1 cellular context compared by ENCODE assay signal in genomic region chr4:6362896-6363295, GRCh38.
TF ChIP-seq lines count a peak whose summit lies in the region.

No MANE protein-coding gene starts in this region.

TF ChIP-seq in WTC11, 78 proteins besides CTCF, POLR2A, EP300 and RAD21 (continued from another document and continues in another):
- peak; percentile 91 for TF ChIP-seq ARID4B (CRISPR knock-in tag; IDR thresholded peaks at IDR 0.05; ENCODE audit: borderline replicate concordance)
- no peak for TF ChIP-seq RORB (CRISPR knock-in tag; IDR thresholded peaks at IDR 0.05)
- no peak for TF ChIP-seq STAT6 (CRISPR knock-in tag; conservative IDR thresholded peaks at IDR 0.05; ENCODE audit: low read depth)
- no peak for TF ChIP-seq NFYB (CRISPR knock-in tag; conservative IDR thresholded peaks at IDR 0.05; ENCODE audit: low read depth)
- no peak for TF ChIP-seq KAT7 (CRISPR knock-in tag; IDR thresholded peaks at IDR 0.05; ENCODE audit: borderline replicate concordance)
- TF ChIP-seq MYBL2 (CRISPR knock-in tag; IDR thresholded peaks at IDR 0.05), result no peak; the same call in 1 of the 2 replicates
- TF ChIP-seq NR1H2 (CRISPR knock-in tag; IDR thresholded peaks at IDR 0.05), result no peak
- no peak for TF ChIP-seq GABPB1 (CRISPR knock-in tag; IDR thresholded peaks at IDR 0.05)
- TF ChIP-seq ZNF317 (CRISPR knock-in tag; IDR thresholded peaks at IDR 0.05; ENCODE audit: borderline replicate concordance, low read depth), result 0 out of 2 replicates have a peak, but pooled peaks have one; percentile 60
- TF ChIP-seq FOXP1 (CRISPR knock-in tag; IDR thresholded peaks at IDR 0.05; ENCODE audit: borderline replicate concordance), result peak; percentile 95
- TF ChIP-seq ZNF219 (CRISPR knock-in tag; IDR thresholded peaks at IDR 0.05; ENCODE audit: borderline replicate concordance), result no peak; the same call in 1 of the 2 replicates
- peak; percentile 81; the same call in 1 of the 2 replicates for TF ChIP-seq TEAD1 (CRISPR knock-in tag; IDR thresholded peaks at IDR 0.05)
- TF ChIP-seq, protein P1, sequence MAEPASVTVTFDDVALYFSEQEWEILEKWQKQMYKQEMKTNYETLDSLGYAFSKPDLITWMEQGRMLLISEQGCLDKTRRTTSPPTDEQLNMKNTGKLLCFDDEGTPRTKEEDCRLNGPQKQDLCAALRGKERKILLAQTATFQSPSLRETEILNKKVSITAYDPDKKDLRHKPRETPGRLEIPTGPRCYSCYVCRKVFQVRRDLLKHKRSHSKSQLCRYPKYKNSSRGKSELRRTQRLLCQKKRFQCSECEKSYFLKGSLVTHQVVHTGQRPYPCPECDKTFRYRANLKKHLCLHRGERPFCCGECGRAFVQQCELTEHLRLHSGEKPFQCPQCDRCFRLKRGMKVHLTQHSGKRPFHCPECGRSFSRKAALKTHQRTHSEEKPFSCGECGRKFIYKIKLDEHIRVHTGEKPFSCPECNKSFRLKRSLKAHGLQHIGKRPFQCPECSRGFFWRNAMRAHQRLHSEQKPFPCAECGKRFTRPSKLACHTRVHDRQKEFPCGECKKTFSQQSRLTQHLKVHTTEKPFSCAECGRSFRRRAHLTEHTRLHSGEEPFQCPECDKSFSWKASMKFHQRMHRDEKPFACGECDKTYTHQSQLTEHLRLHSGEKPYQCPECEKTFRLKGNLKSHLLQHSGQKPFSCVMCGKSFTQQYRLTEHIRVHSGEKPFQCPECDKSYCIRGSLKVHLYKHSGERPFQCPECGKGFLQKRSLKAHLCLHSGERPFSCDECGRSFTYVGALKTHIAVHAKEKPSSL (CRISPR knock-in tag; conservative IDR thresholded peaks at IDR 0.05), result no peak
- 0 out of 2 replicates have a peak, but pooled peaks have one; percentile 28 for TF ChIP-seq NR2C2 (CRISPR knock-in tag; IDR thresholded peaks at IDR 0.05)
- TF ChIP-seq FOXP4 (CRISPR knock-in tag; IDR thresholded peaks at IDR 0.05), result peak; percentile 94
- TF ChIP-seq CREM (CRISPR knock-in tag; IDR thresholded peaks at IDR 0.05), result 0 out of 2 replicates have a peak, but pooled peaks have one; percentile 57
- peak; percentile 59; the same call in 1 of the 2 replicates for TF ChIP-seq CREB1 (CRISPR knock-in tag; IDR thresholded peaks at IDR 0.05)
- no peak for TF ChIP-seq PREB (CRISPR knock-in tag; IDR thresholded peaks at IDR 0.05; ENCODE audit: borderline replicate concordance)
- TF ChIP-seq MAX (CRISPR knock-in tag; IDR thresholded peaks at IDR 0.05), result peak; percentile 23; the same call in 1 of the 2 replicates
- TF ChIP-seq, protein P2, sequence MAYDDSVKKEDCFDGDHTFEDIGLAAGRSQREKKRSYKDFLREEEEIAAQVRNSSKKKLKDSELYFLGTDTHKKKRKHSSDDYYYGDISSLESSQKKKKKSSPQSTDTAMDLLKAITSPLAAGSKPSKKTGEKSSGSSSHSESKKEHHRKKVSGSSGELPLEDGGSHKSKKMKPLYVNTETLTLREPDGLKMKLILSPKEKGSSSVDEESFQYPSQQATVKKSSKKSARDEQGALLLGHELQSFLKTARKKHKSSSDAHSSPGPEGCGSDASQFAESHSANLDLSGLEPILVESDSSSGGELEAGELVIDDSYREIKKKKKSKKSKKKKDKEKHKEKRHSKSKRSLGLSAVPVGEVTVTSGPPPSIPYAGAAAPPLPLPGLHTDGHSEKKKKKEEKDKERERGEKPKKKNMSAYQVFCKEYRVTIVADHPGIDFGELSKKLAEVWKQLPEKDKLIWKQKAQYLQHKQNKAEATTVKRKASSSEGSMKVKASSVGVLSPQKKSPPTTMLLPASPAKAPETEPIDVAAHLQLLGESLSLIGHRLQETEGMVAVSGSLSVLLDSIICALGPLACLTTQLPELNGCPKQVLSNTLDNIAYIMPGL (CRISPR knock-in tag; IDR thresholded peaks at IDR 0.05), result no peak
- TF ChIP-seq NFATC4 (CRISPR knock-in tag; IDR thresholded peaks at IDR 0.05), result no peak
- TF ChIP-seq ZNF416 (CRISPR knock-in tag; IDR thresholded peaks at IDR 0.05), result no peak
- no peak for TF ChIP-seq ZBTB21 (CRISPR knock-in tag; IDR thresholded peaks at IDR 0.05; ENCODE audit: borderline replicate concordance)
- TF ChIP-seq, protein P3, sequence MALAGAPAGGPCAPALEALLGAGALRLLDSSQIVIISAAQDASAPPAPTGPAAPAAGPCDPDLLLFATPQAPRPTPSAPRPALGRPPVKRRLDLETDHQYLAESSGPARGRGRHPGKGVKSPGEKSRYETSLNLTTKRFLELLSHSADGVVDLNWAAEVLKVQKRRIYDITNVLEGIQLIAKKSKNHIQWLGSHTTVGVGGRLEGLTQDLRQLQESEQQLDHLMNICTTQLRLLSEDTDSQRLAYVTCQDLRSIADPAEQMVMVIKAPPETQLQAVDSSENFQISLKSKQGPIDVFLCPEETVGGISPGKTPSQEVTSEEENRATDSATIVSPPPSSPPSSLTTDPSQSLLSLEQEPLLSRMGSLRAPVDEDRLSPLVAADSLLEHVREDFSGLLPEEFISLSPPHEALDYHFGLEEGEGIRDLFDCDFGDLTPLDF (CRISPR knock-in tag; IDR thresholded peaks at IDR 0.05), result peak; percentile 69; the same call in 1 of the 2 replicates
- TF ChIP-seq, protein P4, sequence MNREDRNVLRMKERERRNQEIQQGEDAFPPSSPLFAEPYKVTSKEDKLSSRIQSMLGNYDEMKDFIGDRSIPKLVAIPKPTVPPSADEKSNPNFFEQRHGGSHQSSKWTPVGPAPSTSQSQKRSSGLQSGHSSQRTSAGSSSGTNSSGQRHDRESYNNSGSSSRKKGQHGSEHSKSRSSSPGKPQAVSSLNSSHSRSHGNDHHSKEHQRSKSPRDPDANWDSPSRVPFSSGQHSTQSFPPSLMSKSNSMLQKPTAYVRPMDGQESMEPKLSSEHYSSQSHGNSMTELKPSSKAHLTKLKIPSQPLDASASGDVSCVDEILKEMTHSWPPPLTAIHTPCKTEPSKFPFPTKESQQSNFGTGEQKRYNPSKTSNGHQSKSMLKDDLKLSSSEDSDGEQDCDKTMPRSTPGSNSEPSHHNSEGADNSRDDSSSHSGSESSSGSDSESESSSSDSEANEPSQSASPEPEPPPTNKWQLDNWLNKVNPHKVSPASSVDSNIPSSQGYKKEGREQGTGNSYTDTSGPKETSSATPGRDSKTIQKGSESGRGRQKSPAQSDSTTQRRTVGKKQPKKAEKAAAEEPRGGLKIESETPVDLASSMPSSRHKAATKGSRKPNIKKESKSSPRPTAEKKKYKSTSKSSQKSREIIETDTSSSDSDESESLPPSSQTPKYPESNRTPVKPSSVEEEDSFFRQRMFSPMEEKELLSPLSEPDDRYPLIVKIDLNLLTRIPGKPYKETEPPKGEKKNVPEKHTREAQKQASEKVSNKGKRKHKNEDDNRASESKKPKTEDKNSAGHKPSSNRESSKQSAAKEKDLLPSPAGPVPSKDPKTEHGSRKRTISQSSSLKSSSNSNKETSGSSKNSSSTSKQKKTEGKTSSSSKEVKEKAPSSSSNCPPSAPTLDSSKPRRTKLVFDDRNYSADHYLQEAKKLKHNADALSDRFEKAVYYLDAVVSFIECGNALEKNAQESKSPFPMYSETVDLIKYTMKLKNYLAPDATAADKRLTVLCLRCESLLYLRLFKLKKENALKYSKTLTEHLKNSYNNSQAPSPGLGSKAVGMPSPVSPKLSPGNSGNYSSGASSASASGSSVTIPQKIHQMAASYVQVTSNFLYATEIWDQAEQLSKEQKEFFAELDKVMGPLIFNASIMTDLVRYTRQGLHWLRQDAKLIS (CRISPR knock-in tag; IDR thresholded peaks at IDR 0.05; ENCODE audit: borderline replicate concordance), result no peak
- TF ChIP-seq GTF2I (CRISPR knock-in tag; conservative IDR thresholded peaks at IDR 0.05), result no peak
- no peak for TF ChIP-seq NR3C1 (CRISPR knock-in tag; conservative IDR thresholded peaks at IDR 0.05; ENCODE audit: low read depth)
- TF ChIP-seq E2F5 (CRISPR knock-in tag; IDR thresholded peaks at IDR 0.05), result 0 out of 2 replicates have a peak, but pooled peaks have one; percentile 33
- peak; percentile 78; the same call in 1 of the 2 replicates for TF ChIP-seq TP53 (CRISPR knock-in tag; IDR thresholded peaks at IDR 0.05)
- no peak for TF ChIP-seq ZNF423 (CRISPR knock-in tag; IDR thresholded peaks at IDR 0.05)
- TF ChIP-seq, protein P5, sequence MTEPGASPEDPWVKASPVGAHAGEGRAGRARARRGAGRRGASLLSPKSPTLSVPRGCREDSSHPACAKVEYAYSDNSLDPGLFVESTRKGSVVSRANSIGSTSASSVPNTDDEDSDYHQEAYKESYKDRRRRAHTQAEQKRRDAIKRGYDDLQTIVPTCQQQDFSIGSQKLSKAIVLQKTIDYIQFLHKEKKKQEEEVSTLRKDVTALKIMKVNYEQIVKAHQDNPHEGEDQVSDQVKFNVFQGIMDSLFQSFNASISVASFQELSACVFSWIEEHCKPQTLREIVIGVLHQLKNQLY (CRISPR knock-in tag; IDR thresholded peaks at IDR 0.05), result 0 out of 2 replicates have a peak, but pooled peaks have one; percentile 72
- TF ChIP-seq IRF2 (CRISPR knock-in tag; IDR thresholded peaks at IDR 0.05; ENCODE audit: borderline replicate concordance, low read depth), result no peak
